Comparison of ENCODE assay signal across 1 cellular context in genomic region chr7:112112822-112113255, GRCh38.
TF ChIP-seq lines count a peak whose summit lies in the region.

No MANE protein-coding gene starts in this region.

TF ChIP-seq in WTC11, 78 proteins besides CTCF, POLR2A, EP300 and RAD21 (continued from another document):
- TF ChIP-seq ZNF232 (CRISPR knock-in tag; IDR thresholded peaks at IDR 0.05) (no peak), TEAD4 (CRISPR knock-in tag; IDR thresholded peaks at IDR 0.05) (no peak), CBFB (CRISPR knock-in tag; IDR thresholded peaks at IDR 0.05; ENCODE audit: low read depth) (no peak), SOX15 (CRISPR knock-in tag; IDR thresholded peaks at IDR 0.05) (no peak), NR2C2 (CRISPR knock-in tag; IDR thresholded peaks at IDR 0.05) (no peak)
- TF ChIP-seq, protein P1, sequence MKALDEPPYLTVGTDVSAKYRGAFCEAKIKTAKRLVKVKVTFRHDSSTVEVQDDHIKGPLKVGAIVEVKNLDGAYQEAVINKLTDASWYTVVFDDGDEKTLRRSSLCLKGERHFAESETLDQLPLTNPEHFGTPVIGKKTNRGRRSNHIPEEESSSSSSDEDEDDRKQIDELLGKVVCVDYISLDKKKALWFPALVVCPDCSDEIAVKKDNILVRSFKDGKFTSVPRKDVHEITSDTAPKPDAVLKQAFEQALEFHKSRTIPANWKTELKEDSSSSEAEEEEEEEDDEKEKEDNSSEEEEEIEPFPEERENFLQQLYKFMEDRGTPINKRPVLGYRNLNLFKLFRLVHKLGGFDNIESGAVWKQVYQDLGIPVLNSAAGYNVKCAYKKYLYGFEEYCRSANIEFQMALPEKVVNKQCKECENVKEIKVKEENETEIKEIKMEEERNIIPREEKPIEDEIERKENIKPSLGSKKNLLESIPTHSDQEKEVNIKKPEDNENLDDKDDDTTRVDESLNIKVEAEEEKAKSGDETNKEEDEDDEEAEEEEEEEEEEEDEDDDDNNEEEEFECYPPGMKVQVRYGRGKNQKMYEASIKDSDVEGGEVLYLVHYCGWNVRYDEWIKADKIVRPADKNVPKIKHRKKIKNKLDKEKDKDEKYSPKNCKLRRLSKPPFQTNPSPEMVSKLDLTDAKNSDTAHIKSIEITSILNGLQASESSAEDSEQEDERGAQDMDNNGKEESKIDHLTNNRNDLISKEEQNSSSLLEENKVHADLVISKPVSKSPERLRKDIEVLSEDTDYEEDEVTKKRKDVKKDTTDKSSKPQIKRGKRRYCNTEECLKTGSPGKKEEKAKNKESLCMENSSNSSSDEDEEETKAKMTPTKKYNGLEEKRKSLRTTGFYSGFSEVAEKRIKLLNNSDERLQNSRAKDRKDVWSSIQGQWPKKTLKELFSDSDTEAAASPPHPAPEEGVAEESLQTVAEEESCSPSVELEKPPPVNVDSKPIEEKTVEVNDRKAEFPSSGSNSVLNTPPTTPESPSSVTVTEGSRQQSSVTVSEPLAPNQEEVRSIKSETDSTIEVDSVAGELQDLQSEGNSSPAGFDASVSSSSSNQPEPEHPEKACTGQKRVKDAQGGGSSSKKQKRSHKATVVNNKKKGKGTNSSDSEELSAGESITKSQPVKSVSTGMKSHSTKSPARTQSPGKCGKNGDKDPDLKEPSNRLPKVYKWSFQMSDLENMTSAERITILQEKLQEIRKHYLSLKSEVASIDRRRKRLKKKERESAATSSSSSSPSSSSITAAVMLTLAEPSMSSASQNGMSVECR (CRISPR knock-in tag; IDR thresholded peaks at IDR 0.05; ENCODE audit: borderline replicate concordance), result no peak
